ENCODE assay signal across 9 cellular contexts in the genomic region with DNA sequence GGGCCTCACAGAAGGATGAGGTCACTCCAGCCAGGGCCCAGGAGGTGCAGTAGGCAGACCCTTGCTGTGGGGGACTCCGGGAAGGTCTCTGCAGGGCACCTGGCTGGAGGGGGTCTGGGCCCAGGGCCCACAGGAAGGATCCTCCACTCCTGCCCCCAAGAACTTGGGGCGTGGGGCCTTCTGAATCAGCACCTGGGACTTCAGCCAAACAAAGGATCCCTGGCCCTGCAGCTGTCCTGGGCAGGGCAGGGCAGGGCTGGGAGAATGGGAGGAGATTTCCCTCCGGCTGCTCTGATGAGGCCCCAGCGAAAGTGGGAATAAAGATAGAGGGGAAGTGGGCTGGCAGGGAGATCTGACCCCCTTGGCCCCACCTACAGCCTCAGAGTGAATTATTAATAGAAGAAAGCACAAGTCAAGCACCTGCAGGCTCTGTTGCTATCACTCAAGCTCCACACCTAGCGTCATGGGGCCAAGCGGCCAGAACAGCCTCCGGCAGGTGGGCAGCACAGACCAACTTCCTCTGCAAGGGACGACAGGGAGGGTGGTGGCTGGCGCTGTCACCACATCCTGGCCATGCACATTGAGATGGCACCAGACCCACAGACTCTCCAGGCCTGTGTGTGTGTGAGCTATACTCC.
A peak's percentile ranks its signal among the peaks of the same experiment; 100 is the strongest.
DNase-seq lines count a peak whose midpoint lies in the region; ATAC-seq and TF ChIP-seq lines count a peak whose summit lies in the region.
"Had no signal": no experiment of that assay in that cellular context is flagged by ENCODE, and none has a peak within 500 bp of the region (broad histone marks: within the 10 kb centered on the region; RNA-seq: fewer than 3 reads in every experiment).

No MANE protein-coding gene starts in this region.

- no peak overlapping the region for H3K23ac ChIP-seq in trophoblast cell (ENCODE audit: low read length)

- no peak overlapping the region for H3K4me3 ChIP-seq in trophoblast cell (ENCODE audit: low read depth, low read length)
- H3K4me3 ChIP-seq: SK-N-MC had no signal

- H2AK5ac ChIP-seq in trophoblast cell (ENCODE audit: low read length) = no peak overlapping the region

- no peaks in the 10 kb centered on the region for H3K36me3 ChIP-seq in trophoblast cell (ENCODE audit: control insufficient read depth in 1 of 2, insufficient read depth in 2 of 2, low read length in 2 of 2)

- no peak overlapping the region for H2BK12ac ChIP-seq in trophoblast cell (ENCODE audit: low read length)

- H3K14ac ChIP-seq in trophoblast cell (ENCODE audit: low read length) = no peak overlapping the region

- no peak overlapping the region for H4K8ac ChIP-seq in trophoblast cell (ENCODE audit: low read depth, low read length)

- H3K27me3 ChIP-seq in trophoblast cell (ENCODE audit: insufficient read depth, low read length) = no peaks in the 10 kb centered on the region

- H3K9ac ChIP-seq in trophoblast cell (ENCODE audit: low read length) = no peak overlapping the region

- WGBS in trophoblast cell (ENCODE audit: extremely low coverage, insufficient coverage, insufficient read length) = no CpG with 5 or more reads among the region's 9 CpGs

- in situ Hi-C loops in GM13976 (cut with MboI; ENCODE audit: low sequenced_read_pairs, unreplicated experiment) = no loop called here

- H3K4ac ChIP-seq in trophoblast cell (ENCODE audit: low read depth, low read length) = no peak overlapping the region

- no peak overlapping the region for H3K4me2 ChIP-seq in trophoblast cell (ENCODE audit: low read length)

- H3K18ac ChIP-seq in trophoblast cell (ENCODE audit: low read length) = no peak overlapping the region

- no peak overlapping the region for H3K27ac ChIP-seq in trophoblast cell (ENCODE audit: low read depth, low read length)
- H3K27ac ChIP-seq: SK-N-MC had no signal

- peaks cover 2% of the 10 kb centered on the region for H3K9me3 ChIP-seq in trophoblast cell (ENCODE audit: insufficient read depth, low read depth, low read length)

- peaks cover 4% of the 10 kb centered on the region for H3K79me2 ChIP-seq in trophoblast cell (ENCODE audit: control insufficient read depth, insufficient read depth, low read length, poor library complexity)

- peaks cover 13 to 21% of the 10 kb centered on the region in 2 experiments for H3K4me1 ChIP-seq in trophoblast cell (ENCODE audit: control insufficient read depth in 1 of 2, insufficient read depth in 2 of 2, low read length in 2 of 2)

- DNase-seq in ELF-1 (ENCODE audit: low read depth, low spot score) (peak; percentile 5), RPMI8226 (peak; percentile 73), trophoblast cell (no peak), GM19238 (ENCODE audit: insufficient read length, low spot score) (no peak), COLO829 (ENCODE audit: low spot score) (no peak), GM13976 (ENCODE audit: low spot score) (no peak)

- peaks cover 6% of the 10 kb centered on the region for H3K79me1 ChIP-seq in trophoblast cell (ENCODE audit: low read length)

- no peak overlapping the region for H4K12ac ChIP-seq in trophoblast cell (ENCODE audit: low read depth, low read length)

- no peak overlapping the region for H2BK120ac ChIP-seq in trophoblast cell (ENCODE audit: insufficient read depth, low read length, poor library complexity)

- peak overlapping the region; percentile 43 for H2AFZ ChIP-seq in trophoblast cell (ENCODE audit: insufficient read depth, low read length, poor library complexity)

- H2BK5ac ChIP-seq in trophoblast cell (ENCODE audit: low read depth, low read length, poor library complexity) = no peak overlapping the region

- H4K91ac ChIP-seq in trophoblast cell (ENCODE audit: low read depth, low read length) = no peak overlapping the region

- no peak for TF ChIP-seq CTCF in GM13976 (IDR thresholded peaks at IDR 0.05; ENCODE audit: borderline replicate concordance, control extremely low read depth, extremely low read depth, insufficient read depth, missing control alignments)

- peak; percentile 78 for ATAC-seq in esophagus mucosa
- ATAC-seq in HG03378 (IDR thresholded peaks at IDR 0.05; ENCODE audit: unreplicated experiment) = no peak

Comparison
In these comparisons a context has a peak if more than half of its experiments do, and no peak if none do; other contexts are left out.
1. DNase-seq: peak in ELF-1 (single experiment) and RPMI8226 (single experiment); none in trophoblast cell (0 of 2), GM19238 (single experiment), COLO829 (single experiment) and GM13976 (single experiment).